Comparison of ENCODE assay signal across 16 cellular contexts in genomic region chr1:44288883-44289282, GRCh38.
DNase-seq lines count a peak whose midpoint lies in the region; ATAC-seq lines count a peak whose summit lies in the region.
"Had no signal": no experiment of that assay in that cellular context is flagged by ENCODE, and none has a peak within 500 bp of the region (broad histone marks: within the 10 kb centered on the region; RNA-seq: fewer than 3 reads in every experiment).

No MANE protein-coding gene starts in this region.

- intact Hi-C loops in left colon (cut with DNase I, micrococcal nuclease): no loop called here

- peak; percentile 90 for DNase-seq in NCI-H510A treated with DMSO at 0.1 percent for 48 hours (lab: John Stamatoyannopoulos, UW)
- DNase-seq in NCI-H510A (lab: John Stamatoyannopoulos, UW): no peak
- DNase-seq in NCI-H774 (lab: John Stamatoyannopoulos, UW): peak; percentile 86
- peak; percentile 39 to 60 for DNase-seq in left colon
- DNase-seq in NCI-H1930 (lab: John Stamatoyannopoulos, UW): no peak
- DNase-seq in retina: no peak
- DNase-seq: C1 segment of cervical spinal cord; Calu3; CD4-positive, alpha-beta T cell; DMS 273 treated with DMSO at 0.1 percent for 48 hours; DMS79 treated with DMSO at 0.1 percent for 48 hours; EL; GOT3; HFFc6 had no signal

- ATAC-seq in left colon: peak; percentile 76
- ATAC-seq in HG02852 (IDR thresholded peaks at IDR 0.05; ENCODE audit: unreplicated experiment): no peak
- ATAC-seq: HepG2 had no signal

Comparison
In these comparisons a context has a peak if more than half of its experiments do, and no peak if none do; other contexts are left out.
1. DNase-seq: peak in NCI-H510A treated with DMSO at 0.1 percent for 48 hours (single experiment), NCI-H774 (single experiment) and left colon (2 of 2); none in NCI-H510A (single experiment), NCI-H1930 (0 of 2) and retina (single experiment).